ENCODE assay signal across 1 cellular context in the genomic region with DNA sequence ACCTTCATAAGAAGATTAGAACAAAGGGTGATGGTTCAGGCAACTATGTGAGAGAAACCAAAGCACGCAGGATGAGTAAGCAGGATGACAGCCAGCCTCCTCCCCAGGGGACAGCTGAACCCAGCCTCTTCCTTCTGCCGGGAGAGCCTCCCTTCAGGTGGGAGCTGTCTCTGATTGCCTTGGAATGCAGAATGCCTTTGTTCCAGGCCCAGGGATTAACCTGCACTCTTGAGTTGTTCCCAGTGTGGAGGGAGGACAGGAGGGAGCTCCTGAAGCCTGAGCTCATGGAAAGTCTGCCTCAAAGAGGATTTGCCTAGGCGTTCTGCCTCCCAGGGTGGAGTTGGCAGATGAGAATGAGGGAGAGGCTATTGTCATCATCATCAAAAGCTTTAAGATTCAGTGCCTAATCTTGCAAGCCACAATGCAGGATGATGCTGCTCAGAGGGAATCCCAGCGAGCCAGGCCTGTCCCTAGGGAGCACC.
TF ChIP-seq lines count a peak whose summit lies in the region.

No MANE protein-coding gene starts in this region.

TF ChIP-seq in HepG2, 621 proteins besides CTCF, POLR2A, EP300 and RAD21:
- no peak for TF ChIP-seq POGZ (CRISPR knock-in tag; IDR thresholded peaks at IDR 0.05)
- TF ChIP-seq BHLHE40 (IDR thresholded peaks at IDR 0.05; ENCODE audit: low read length): no peak
- TF ChIP-seq MAFG (CRISPR knock-in tag; IDR thresholded peaks at IDR 0.05): no peak
- TF ChIP-seq, protein P1, sequence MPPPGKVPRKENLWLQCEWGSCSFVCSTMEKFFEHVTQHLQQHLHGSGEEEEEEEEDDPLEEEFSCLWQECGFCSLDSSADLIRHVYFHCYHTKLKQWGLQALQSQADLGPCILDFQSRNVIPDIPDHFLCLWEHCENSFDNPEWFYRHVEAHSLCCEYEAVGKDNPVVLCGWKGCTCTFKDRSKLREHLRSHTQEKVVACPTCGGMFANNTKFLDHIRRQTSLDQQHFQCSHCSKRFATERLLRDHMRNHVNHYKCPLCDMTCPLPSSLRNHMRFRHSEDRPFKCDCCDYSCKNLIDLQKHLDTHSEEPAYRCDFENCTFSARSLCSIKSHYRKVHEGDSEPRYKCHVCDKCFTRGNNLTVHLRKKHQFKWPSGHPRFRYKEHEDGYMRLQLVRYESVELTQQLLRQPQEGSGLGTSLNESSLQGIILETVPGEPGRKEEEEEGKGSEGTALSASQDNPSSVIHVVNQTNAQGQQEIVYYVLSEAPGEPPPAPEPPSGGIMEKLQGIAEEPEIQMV (CRISPR knock-in tag; IDR thresholded peaks at IDR 0.05; ENCODE audit: low read depth): no peak
- TF ChIP-seq MXD1 (CRISPR knock-in tag; IDR thresholded peaks at IDR 0.05): no peak
TF ChIP-seq in HepG2: peak in this region for 0.
